In genomic region chr20:48492188-48493070, GRCh38 we compare ENCODE assay signal across 19 cellular contexts.
"Had no signal": no experiment of that assay in that cellular context is flagged by ENCODE, and none has a peak within 500 bp of the region (broad histone marks: within the 10 kb centered on the region; RNA-seq: fewer than 3 reads in every experiment).

No MANE protein-coding gene starts in this region.

- H3K27ac ChIP-seq: esophagus squamous epithelium, parathyroid adenoma, prostate gland, suprapubic skin, tibial artery had no signal

- H3K9me3 Mint-ChIP-seq: dendritic cell treated with granulocyte-macrophage colony-stimulating factor and Interleukin-4, amounts not matched to agents 40 ng/mL and 50 ng/mL, for 4 days; effector memory CD8-positive, alpha-beta T cell; naive thymus-derived CD8-positive, alpha-beta T cell; neural crest cell had no signal

- H3K79me2 ChIP-seq: parathyroid adenoma had no signal

- H3K9ac ChIP-seq: parathyroid adenoma had no signal

- H3K4me3 Mint-ChIP-seq: dendritic cell treated with granulocyte-macrophage colony-stimulating factor and Interleukin-4, amounts not matched to agents 40 ng/mL and 50 ng/mL, for 4 days; effector memory CD8-positive, alpha-beta T cell; neural crest cell had no signal

- H3K27ac Mint-ChIP-seq: dendritic cell treated with granulocyte-macrophage colony-stimulating factor and Interleukin-4, amounts not matched to agents 40 ng/mL and 50 ng/mL, for 4 days; effector memory CD8-positive, alpha-beta T cell had no signal

- H3K36me3 Mint-ChIP-seq: naive thymus-derived CD8-positive, alpha-beta T cell had no signal

- DNase-seq: central memory CD4-positive, alpha-beta T cell; effector memory CD8-positive, alpha-beta T cell; esophagus squamous epithelium; foreskin fibroblast; head of caudate nucleus; hypothalamus; mammary epithelial cell; naive thymus-derived CD8-positive, alpha-beta T cell; occipital lobe; small intestine; stimulated activated CD4-positive, alpha-beta T cell treated with anti-CD3 and anti-CD28 coated beads, Interleukin-12 subunit alpha, Interleukin-12 subunit beta, amount 100 ng/mL, for 4 hours; stimulated activated naive CD4-positive, alpha-beta T cell; tibial artery had no signal

- H3K36me3 ChIP-seq: esophagus squamous epithelium, prostate gland, suprapubic skin, tibial artery had no signal

- H3K4me1 ChIP-seq: parathyroid adenoma, prostate gland, tibial artery had no signal

- H2AFZ ChIP-seq: parathyroid adenoma had no signal

- H3K4me3 ChIP-seq: esophagus squamous epithelium, prostate gland, suprapubic skin, tibial artery had no signal

- H3K9me3 ChIP-seq: esophagus squamous epithelium, prostate gland, suprapubic skin, tibial artery had no signal

- H3K4me1 Mint-ChIP-seq: naive thymus-derived CD8-positive, alpha-beta T cell had no signal

- ATAC-seq: effector memory CD8-positive, alpha-beta T cell; left lobe of liver; naive thymus-derived CD8-positive, alpha-beta T cell had no signal
